In genomic region chr5:60371065-60371464, GRCh38 we compare ENCODE assay signal across 23 cellular contexts.
"Had no signal": no experiment of that assay in that cellular context is flagged by ENCODE, and none has a peak within 500 bp of the region (broad histone marks: within the 10 kb centered on the region; RNA-seq: fewer than 3 reads in every experiment).

No MANE protein-coding gene starts in this region.

- H3K9me3 ChIP-seq: lower lobe of right lung, psoas muscle, spleen, thoracic aorta, tibial nerve, upper lobe of left lung had no signal

- H2AFZ ChIP-seq: neural progenitor cell had no signal

- H3K27ac ChIP-seq: dorsolateral prefrontal cortex, lower lobe of right lung, neural progenitor cell, psoas muscle, skin epidermis, spleen, thoracic aorta, tibial nerve, upper lobe of left lung had no signal

- H3K4me1 ChIP-seq: lower lobe of right lung, psoas muscle, spleen, tibial nerve, upper lobe of left lung had no signal

- FAIRE-seq: colon, frontal cortex, keratinocyte, urothelium cell line had no signal

- H3K4me2 ChIP-seq: neural progenitor cell had no signal

- H3K4me3 ChIP-seq: dorsolateral prefrontal cortex, lower lobe of right lung, neural progenitor cell, psoas muscle, skin epidermis, spleen, thoracic aorta, tibial nerve, upper lobe of left lung had no signal

- ATAC-seq: left ventricle myocardium superior; lower lobe of right lung; natural killer cell treated with Interleukin-12 subunit alpha and Interleukin-12 subunit beta and Interleukin-15 and Interleukin-18, amount 100 ng/mL, for 72 hours; psoas muscle; right cardiac atrium; stimulated activated memory B cell treated with anti-CD40 and anti-IgM and Interleukin-4, amounts not matched to agents 10 μg/mL and 1 μg/mL and 100 μg/mL, for 72 hours; stimulated activated naive CD8-positive, alpha-beta T cell treated with anti-CD3 and anti-CD28 coated beads, Interleukin-15, Interleukin-2, amounts not matched to agents 100 U/mL and 50 U/mL, for 24 hours had no signal

- DNase-seq: dorsolateral prefrontal cortex; effector CD4-positive, alpha-beta T cell; hypothalamus; immature natural killer cell; left ventricle myocardium superior; lower lobe of right lung; posterior cingulate gyrus; psoas muscle; right cardiac atrium; spleen; stimulated activated CD4-positive, alpha-beta T cell treated with anti-CD3 and anti-CD28 coated beads, Interleukin-4, amount 100 ng/mL, for 4 hours; stimulated activated naive CD8-positive, alpha-beta T cell treated with anti-CD3 and anti-CD28 coated beads, Interleukin-15, Interleukin-2, amounts not matched to agents 100 U/mL and 50 U/mL, for 24 hours; upper lobe of left lung had no signal

- H3K9ac ChIP-seq: neural progenitor cell had no signal

- H3K27me3 ChIP-seq: dorsolateral prefrontal cortex, neural progenitor cell, spleen, tibial nerve, upper lobe of left lung had no signal

- H3K36me3 ChIP-seq: lower lobe of right lung, neural progenitor cell, spleen, thoracic aorta, tibial nerve, upper lobe of left lung had no signal
